1 cellular context compared by ENCODE assay signal in genomic region chr1:99682291-99682751, GRCh38.
TF ChIP-seq lines count a peak whose summit lies in the region.

No MANE protein-coding gene starts in this region.

TF ChIP-seq in HEK293, 187 proteins besides CTCF, POLR2A, EP300 and RAD21 (continued from another document and continues in another):
- TF ChIP-seq ZNF580 (tag by site-specific recombination; IDR thresholded peaks at IDR 0.05) (no peak), ZBTB20 (tag by site-specific recombination; IDR thresholded peaks at IDR 0.05) (no peak), SP7 (tag by site-specific recombination; IDR thresholded peaks at IDR 0.05) (peak; percentile 55; the same call in 1 of the 2 replicates), ZNF571 (tag by site-specific recombination; IDR thresholded peaks at IDR 0.05) (no peak), KLF17 (tag by site-specific recombination; IDR thresholded peaks at IDR 0.05) (no peak), ZFP41 (tag by site-specific recombination; IDR thresholded peaks at IDR 0.05; ENCODE audit: borderline replicate concordance) (no peak), ZXDB (tag by site-specific recombination; IDR thresholded peaks at IDR 0.05) (peak; percentile 56; the same call in 1 of the 2 replicates), ZNF560 (tag by site-specific recombination; IDR thresholded peaks at IDR 0.05; ENCODE audit: borderline replicate concordance) (no peak), ZNF239 (tag by site-specific recombination; IDR thresholded peaks at IDR 0.05) (no peak), SETDB1 (IDR thresholded peaks at IDR 0.05; ENCODE audit: insufficient read length, low read length) (no peak), ZNF132 (tag by site-specific recombination; IDR thresholded peaks at IDR 0.05; ENCODE audit: borderline replicate concordance) (no peak), ZNF658 (tag by site-specific recombination; IDR thresholded peaks at IDR 0.05) (no peak), IKZF3 (tag by site-specific recombination; IDR thresholded peaks at IDR 0.05) (no peak), ZBTB21 (tag by site-specific recombination; IDR thresholded peaks at IDR 0.05) (no peak), PRDM2 (tag by site-specific recombination; IDR thresholded peaks at IDR 0.05; ENCODE audit: borderline replicate concordance) (no peak), ZNF544 (tag by site-specific recombination; IDR thresholded peaks at IDR 0.05) (no peak), ZBTB49 (tag by site-specific recombination; IDR thresholded peaks at IDR 0.05; ENCODE audit: low read depth) (no peak), ZNF280D (tag by site-specific recombination; IDR thresholded peaks at IDR 0.05) (no peak), ZNF521 (tag by site-specific recombination; IDR thresholded peaks at IDR 0.05) (no peak), ZNF555 (tag by site-specific recombination; conservative IDR thresholded peaks at IDR 0.05) (no peak), ZNF362 (tag by site-specific recombination; IDR thresholded peaks at IDR 0.05) (no peak), ZNF391 (tag by site-specific recombination; IDR thresholded peaks at IDR 0.05; ENCODE audit: borderline replicate concordance, low read depth) (no peak), YY1 (tag by site-specific recombination; IDR thresholded peaks at IDR 0.05) (no peak), ZNF514 (tag by site-specific recombination; IDR thresholded peaks at IDR 0.05) (no peak), ZNF121 (tag by site-specific recombination; IDR thresholded peaks at IDR 0.05) (no peak), ZNF654 (tag by site-specific recombination; IDR thresholded peaks at IDR 0.05; ENCODE audit: low read depth) (no peak; the same call in 1 of the 2 replicates), OSR2 (tag by site-specific recombination; IDR thresholded peaks at IDR 0.05) (peak; percentile 46; the same call in 1 of the 2 replicates), AEBP2 (tag by site-specific recombination; IDR thresholded peaks at IDR 0.05; ENCODE audit: borderline replicate concordance) (no peak), ZNF747 (tag by site-specific recombination; IDR thresholded peaks at IDR 0.05) (no peak), ZFP37 (tag by site-specific recombination; IDR thresholded peaks at IDR 0.05) (no peak), SCRT2 (tag by site-specific recombination; IDR thresholded peaks at IDR 0.05) (no peak), ZNF169 (tag by site-specific recombination; IDR thresholded peaks at IDR 0.05) (no peak), HOXD13 (CRISPR knock-in tag; IDR thresholded peaks at IDR 0.05; ENCODE audit: borderline replicate concordance) (no peak), ZNF473 (tag by site-specific recombination; IDR thresholded peaks at IDR 0.05) (no peak), ZNF394 (tag by site-specific recombination; IDR thresholded peaks at IDR 0.05; ENCODE audit: borderline replicate concordance) (no peak), ZNF114 (tag by site-specific recombination; IDR thresholded peaks at IDR 0.05) (no peak), ZNF548 (tag by site-specific recombination; IDR thresholded peaks at IDR 0.05) (no peak), TSHZ1 (tag by site-specific recombination; IDR thresholded peaks at IDR 0.05; ENCODE audit: borderline replicate concordance) (0 out of 2 replicates have a peak, but pooled peaks have one; percentile 65), HIC1 (tag by site-specific recombination; IDR thresholded peaks at IDR 0.05) (no peak), BCL11A (tag by site-specific recombination; IDR thresholded peaks at IDR 0.05; ENCODE audit: low read depth) (peak; percentile 47; the same call in 1 of the 2 replicates)
